In the genomic region with DNA sequence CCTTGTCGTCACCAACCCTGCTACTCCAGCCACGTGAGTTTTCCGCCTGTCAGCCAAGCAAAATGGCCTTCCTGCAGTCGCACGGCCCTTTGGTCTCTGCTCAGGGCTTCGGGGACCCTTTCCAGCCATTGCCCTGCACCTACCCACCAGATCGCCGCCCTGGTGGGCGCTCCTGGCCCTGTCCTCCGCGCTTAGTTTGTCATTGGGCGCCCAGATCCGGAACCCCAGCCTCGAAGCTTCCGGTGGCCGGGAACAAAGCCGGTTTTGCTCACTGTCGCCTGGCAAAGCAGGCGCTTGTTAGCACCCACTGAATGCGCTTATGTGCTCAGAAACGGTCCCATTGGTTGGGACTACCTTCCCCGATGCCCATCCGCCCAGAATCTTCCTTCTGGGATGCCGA, we compare ENCODE assay signal across 1 cellular context.
TF ChIP-seq lines count a peak whose summit lies in the region.

No MANE protein-coding gene starts in this region.

TF ChIP-seq in K562, 482 proteins besides CTCF, POLR2A, EP300 and RAD21:
- TF ChIP-seq MAZ (CRISPR knock-in tag; conservative IDR thresholded peaks at IDR 0.05 in 1 of 2, IDR thresholded peaks at IDR 0.05 in 1 of 2): no peak
- no peak for TF ChIP-seq HNRNPUL1 (IDR thresholded peaks at IDR 0.05; ENCODE audit: low read length)
- TF ChIP-seq EHMT2 (IDR thresholded peaks at IDR 0.05): no peak
- TF ChIP-seq NFATC3 (IDR thresholded peaks at IDR 0.05): no peak
- no peak for TF ChIP-seq EGR1 (conservative IDR thresholded peaks at IDR 0.05)
- TF ChIP-seq ZNF280B (CRISPR knock-in tag; IDR thresholded peaks at IDR 0.05): no peak
- peak; percentile 3 for TF ChIP-seq CTCFL (IDR thresholded peaks at IDR 0.05; ENCODE audit: borderline replicate concordance, insufficient read depth, low read depth, low read length, poor library complexity, severe bottlenecking)
- TF ChIP-seq RBM15 (IDR thresholded peaks at IDR 0.05; ENCODE audit: insufficient read depth, low read length): no peak
- no peak for TF ChIP-seq COPS2 (conservative IDR thresholded peaks at IDR 0.05)
TF ChIP-seq in K562: peak in this region for 1.
